Comparison of ENCODE assay signal across 9 cellular contexts in genomic region chr10:124739119-124739921, GRCh38. TPM values are rescaled to one million over a fixed set of nuclear protein-coding genes. Genes with fewer than 3 reads are reported as not detected.
A peak's percentile ranks its signal among the peaks of the same experiment; 100 is the strongest.
DNase-seq lines count a peak whose midpoint lies in the region; ATAC-seq and TF ChIP-seq lines count a peak whose summit lies in the region.
"Had no signal": no experiment of that assay in that cellular context is flagged by ENCODE, and none has a peak within 500 bp of the region (broad histone marks: within the 10 kb centered on the region; RNA-seq: fewer than 3 reads in every experiment).

No MANE protein-coding gene starts in this region.

- peaks cover 0 to 27% (median 0%) of the 10 kb centered on the region in 5 donors for H3K27me3 Mint-ChIP-seq in naive thymus-derived CD4-positive, alpha-beta T cell

- intact Hi-C loops in Right ventricle myocardium inferior (cut with DNase I) = no loop called here
- intact Hi-C loops in naive thymus-derived CD4-positive, alpha-beta T cell (cut with micrococcal nuclease) = no loop called here
- intact Hi-C loops in vagina (cut with DNase I) = no loop called here

- peaks cover 59 to 86% (median 81%) of the 10 kb centered on the region in 7 donors for H3K4me1 Mint-ChIP-seq in naive thymus-derived CD4-positive, alpha-beta T cell

- H3K9me3 ChIP-seq in right atrium auricular region (no peaks in the 10 kb centered on the region), vagina (no peaks in the 10 kb centered on the region)
- H3K9me3 ChIP-seq in naive thymus-derived CD4-positive, alpha-beta T cell (ENCODE audit: control insufficient read depth in 2 of 3, low read length in 3 of 3) = no peaks in the 10 kb centered on the region

- peak overlapping the region; percentile 27 to 98 (median 96) for H3K4me3 Mint-ChIP-seq in naive thymus-derived CD4-positive, alpha-beta T cell

- TF ChIP-seq CTCF in right atrium auricular region (IDR thresholded peaks at IDR 0.05) (no peak), vagina (IDR thresholded peaks at IDR 0.05) (no peak)

- H3K4me3 ChIP-seq in right atrium auricular region (no peak overlapping the region), vagina (no peak overlapping the region)
- peak overlapping the region; percentile 61 for H3K4me3 ChIP-seq in naive thymus-derived CD4-positive, alpha-beta T cell (ENCODE audit: low read length)

- no peaks in the 10 kb centered on the region for H3K9me3 Mint-ChIP-seq in naive thymus-derived CD4-positive, alpha-beta T cell

- H3K4me1 ChIP-seq in right atrium auricular region = peaks cover 0 to 87% of the 10 kb centered on the region in 2 donors
- H3K4me1 ChIP-seq in naive thymus-derived CD4-positive, alpha-beta T cell (ENCODE audit: control insufficient read depth in 2 of 2, insufficient read depth in 2 of 2, low read length in 2 of 2) = peaks cover 82 to 84% of the 10 kb centered on the region in 2 donors
- peaks cover 87% of the 10 kb centered on the region for H3K4me1 ChIP-seq in vagina

- peak; percentile 53 for DNase-seq in right atrium auricular region (ENCODE audit: low spot score)
- DNase-seq in Right ventricle myocardium inferior (ENCODE audit: missing footprints) = no peak
- DNase-seq in cerebellum (ENCODE audit: low spot score) = peak; percentile 60
- no peak for DNase-seq in naive thymus-derived CD4-positive, alpha-beta T cell
- no peak for DNase-seq in vagina (ENCODE audit: extremely low spot score in 2 of 2)
- DNase-seq in AG08396 (ENCODE audit: low spot score) = no peak
- DNase-seq in dermis blood vessel endothelial cell = no peak
- no peak for DNase-seq in activated CD8-positive, alpha-beta memory T cell treated with anti-CD3 and anti-CD28 coated beads, Interleukin-2, amount 50 U/mL, for 48 hours
- DNase-seq: activated gamma-delta T cell treated with Interleukin-2 at 50 U/mL for 16 hours had no signal

- no peaks in the 10 kb centered on the region for H3K36me3 ChIP-seq in right atrium auricular region
- H3K36me3 ChIP-seq in naive thymus-derived CD4-positive, alpha-beta T cell (ENCODE audit: control insufficient read depth in 2 of 3, insufficient read depth in 3 of 3, low read length in 3 of 3) = peaks cover 0 to 4% (median 0%) of the 10 kb centered on the region in 3 experiments
- no peaks in the 10 kb centered on the region for H3K36me3 ChIP-seq in vagina

- H3K27me3 ChIP-seq in right atrium auricular region = no peaks in the 10 kb centered on the region
- H3K27me3 ChIP-seq in naive thymus-derived CD4-positive, alpha-beta T cell (ENCODE audit: control insufficient read depth in 2 of 2, insufficient read depth in 2 of 2, low read length in 2 of 2) = no peaks in the 10 kb centered on the region
- no peaks in the 10 kb centered on the region for H3K27me3 ChIP-seq in vagina

- ATAC-seq in Right ventricle myocardium inferior = no peak
- ATAC-seq in naive thymus-derived CD4-positive, alpha-beta T cell = no peak

- TF ChIP-seq POLR2A in vagina (IDR thresholded peaks at IDR 0.05) = no peak

- H3K27ac ChIP-seq in right atrium auricular region = peak overlapping the region; percentile 78 to 81
- peak overlapping the region; percentile 57 for H3K27ac ChIP-seq in naive thymus-derived CD4-positive, alpha-beta T cell (ENCODE audit: low read depth, low read length)
- H3K27ac ChIP-seq in vagina = peak overlapping the region; percentile 90

- CTCF ChIA-PET in naive thymus-derived CD4-positive, alpha-beta T cell (lab: Charles Lee) = interaction anchor here (0.7 to 5.3 kb wide), 7 partner anchors 18 to 201 kb away, joined by 3 to 150 read pairs (median 32); no protein-coding TSS in a partner anchor

- peaks cover 0 to 24% (median 0%) of the 10 kb centered on the region in 5 donors for H3K36me3 Mint-ChIP-seq in naive thymus-derived CD4-positive, alpha-beta T cell

- POLR2A ChIA-PET in naive thymus-derived CD4-positive, alpha-beta T cell (lab: Charles Lee) = interaction anchor here (0.6 to 4.9 kb wide), 10 partner anchors 12 to 198 kb away, joined by 3 to 77 read pairs (median 15); no protein-coding TSS in a partner anchor

- peak overlapping the region in 8 of 9 donors; percentile 59 to 90 (median 84) for H3K27ac Mint-ChIP-seq in naive thymus-derived CD4-positive, alpha-beta T cell

RNA-seq across cellular contexts. Expression of gene FAM53B, which starts 4.9 kb away (rescaled TPM):
- total RNA-seq in right atrium auricular region = 10 to 100 TPM; 30.3 to 31.1 TPM
- 41.2 TPM for total RNA-seq in Right ventricle myocardium inferior
- total RNA-seq in cerebellum = 35.2 TPM
- 10 to 100 TPM; 25.5 to 51.5 (median 28.6) TPM for total RNA-seq in naive thymus-derived CD4-positive, alpha-beta T cell
- polyA plus RNA-seq in naive thymus-derived CD4-positive, alpha-beta T cell = 10 to 100 TPM in 1 of 2 donors, 1 to 10 TPM in 1; 3.9 to 18.8 TPM
- 35.1 TPM for total RNA-seq in vagina
- total RNA-seq in dermis blood vessel endothelial cell = 30.5 and 36.5 TPM in 2 replicates

RNA-seq across cellular contexts. Expression of gene EEF1AKMT2, which starts 52.4 kb away (rescaled TPM):
- 10 to 100 TPM in 1 of 2 donors, 1 to 10 TPM in 1; 9.6 to 10.2 TPM for total RNA-seq in right atrium auricular region
- total RNA-seq in Right ventricle myocardium inferior = 11.4 TPM
- 53.9 TPM for total RNA-seq in cerebellum
- 10 to 100 TPM; 11.5 to 23.0 (median 21.0) TPM for total RNA-seq in naive thymus-derived CD4-positive, alpha-beta T cell
- 10 to 100 TPM; 22.0 to 38.1 TPM for polyA plus RNA-seq in naive thymus-derived CD4-positive, alpha-beta T cell
- 17.9 TPM for total RNA-seq in vagina
- 10.4 and 20.9 TPM in 2 replicates for total RNA-seq in dermis blood vessel endothelial cell

Comparison
In these comparisons a context has a peak if more than half of its experiments do, and no peak if none do; other contexts are left out.
1. DNase-seq: peak in right atrium auricular region (single experiment) and cerebellum (single experiment); none in Right ventricle myocardium inferior (single experiment), naive thymus-derived CD4-positive, alpha-beta T cell (0 of 9), vagina (0 of 2), AG08396 (single experiment), dermis blood vessel endothelial cell (single experiment) and activated CD8-positive, alpha-beta memory T cell treated with anti-CD3 and anti-CD28 coated beads, Interleukin-2, amount 50 U/mL, for 48 hours (single experiment).
2. Peak in every context shown above with its lines, with median percentiles within 50 percentile points of each other: H3K27ac ChIP-seq.